12 cellular contexts compared by ENCODE assay signal in the genomic region with DNA sequence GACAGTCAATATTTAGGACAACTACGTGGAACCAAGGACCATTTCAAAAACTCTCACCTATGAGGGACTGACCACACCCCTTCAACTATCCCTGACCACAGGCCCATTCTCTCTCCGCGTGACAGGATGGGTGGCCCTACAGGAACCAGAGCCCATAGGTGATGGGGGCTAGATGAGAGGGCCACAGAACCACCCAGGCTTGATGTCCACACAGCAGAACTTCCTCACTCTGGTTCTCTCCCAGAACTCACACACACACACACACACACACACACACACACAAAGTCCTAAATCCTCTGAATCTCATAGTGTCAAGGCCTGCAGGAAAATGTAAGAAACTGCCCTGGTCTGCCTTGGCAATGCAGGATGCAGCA. TPM values are rescaled to one million over a fixed set of nuclear protein-coding genes. Genes with fewer than 3 reads are reported as not detected.
DNase-seq lines count a peak whose midpoint lies in the region; ATAC-seq and TF ChIP-seq lines count a peak whose summit lies in the region.
"Had no signal": no experiment of that assay in that cellular context is flagged by ENCODE, and none has a peak within 500 bp of the region (broad histone marks: within the 10 kb centered on the region; RNA-seq: fewer than 3 reads in every experiment).

No MANE protein-coding gene starts in this region.

- peak overlapping the region; percentile 72; the same call in 1 of the 2 replicates for H3K4me3 ChIP-seq in BJ (ENCODE audit: low read depth, low read length)
- peak overlapping the region; percentile 87 for H3K4me3 ChIP-seq in Loucy (ENCODE audit: low read length, poor library complexity, severe bottlenecking)
- H3K4me3 ChIP-seq in mammary epithelial cell (replicated peaks in 1 of 3; ENCODE audit: insufficient read depth in 1 of 3, low read depth in 2 of 3, low read length in 3 of 3): peak overlapping the region in 1 of 3 experiments; percentile 54
- H3K4me3 ChIP-seq in naive thymus-derived CD4-positive, alpha-beta T cell (ENCODE audit: low read length): peak overlapping the region; percentile 67

- no peak for ATAC-seq in naive thymus-derived CD4-positive, alpha-beta T cell
- ATAC-seq in HG03469 (IDR thresholded peaks at IDR 0.05; ENCODE audit: unreplicated experiment) (no peak), HG02852 (IDR thresholded peaks at IDR 0.05; ENCODE audit: unreplicated experiment) (no peak), GM21381 (IDR thresholded peaks at IDR 0.05; ENCODE audit: unreplicated experiment) (no peak)
- ATAC-seq: left lobe of liver had no signal

- H3K9me2 ChIP-seq in Loucy (replicated peaks; ENCODE audit: low read depth, low read length): no peaks in the 10 kb centered on the region

- H3K4me1 Mint-ChIP-seq in naive thymus-derived CD4-positive, alpha-beta T cell: peaks cover 27 to 73% (median 59%) of the 10 kb centered on the region in 7 donors

- CTCF ChIA-PET in BJ (lab: Yijun Ruan, JAX): interaction anchor here (1.2 to 6.5 kb wide), 3 partner anchors 12 to 99 kb away, joined by 3 to 63 read pairs (median 57); no protein-coding TSS in a partner anchor
- CTCF ChIA-PET in mammary epithelial cell (lab: Charles Lee; ENCODE audit: low non-redundant PET): interaction anchor here (0.6 to 0.7 kb wide), 2 partner anchors 130 to 625 kb away, joined by 3 read pairs; a partner anchor contains a TSS
- CTCF ChIA-PET in naive thymus-derived CD4-positive, alpha-beta T cell (lab: Charles Lee): interaction anchor here (0.7 to 6.6 kb wide), 4 partner anchors 24 to 168 kb away, joined by 3 to 43 read pairs (median 10); no protein-coding TSS in a partner anchor

- peaks cover 33% of the 10 kb centered on the region for H3K36me3 ChIP-seq in BJ (ENCODE audit: control insufficient read depth, insufficient read depth, low read length)
- peaks cover 8% of the 10 kb centered on the region; the same call in 1 of the 2 replicates for H3K36me3 ChIP-seq in Loucy (ENCODE audit: insufficient read depth, low read length)
- peaks cover 14% of the 10 kb centered on the region for H3K36me3 ChIP-seq in mammary epithelial cell (ENCODE audit: insufficient read depth, low read length)
- peaks cover 0 to 41% (median 12%) of the 10 kb centered on the region in 3 experiments for H3K36me3 ChIP-seq in naive thymus-derived CD4-positive, alpha-beta T cell (ENCODE audit: control insufficient read depth in 2 of 3, insufficient read depth in 3 of 3, low read length in 3 of 3)

- DNase-seq in BJ (ENCODE audit: low read depth): no peak
- no peak for DNase-seq in mammary epithelial cell
- DNase-seq in naive thymus-derived CD4-positive, alpha-beta T cell: no peak
- DNase-seq in COLO829 (ENCODE audit: low spot score): no peak
- DNase-seq: KG1 had no signal

- in situ Hi-C loops in mammary epithelial cell (cut with MboI; ENCODE audit: low sequenced_read_pairs in 2 of 2): no loop called here

- H3K27me3 Mint-ChIP-seq in naive thymus-derived CD4-positive, alpha-beta T cell: no peaks in the 10 kb centered on the region

- H3K9ac ChIP-seq in Loucy (ENCODE audit: low read depth, low read length, poor library complexity, severe bottlenecking): peak overlapping the region; percentile 91
- H3K9ac ChIP-seq in mammary epithelial cell (ENCODE audit: insufficient read depth, low read length): no peak overlapping the region

- H3K4me2 ChIP-seq in Loucy (ENCODE audit: low read depth, low read length, poor library complexity, severe bottlenecking) (peak overlapping the region; percentile 93), mammary epithelial cell (ENCODE audit: insufficient read depth, low read depth, low read length) (peak overlapping the region; percentile 75)

- no peak for TF ChIP-seq CTCF in BJ (IDR thresholded peaks at IDR 0.05; ENCODE audit: insufficient read depth, low read depth, low read length)
- no peak for TF ChIP-seq CTCF in Loucy (conservative IDR thresholded peaks at IDR 0.05; ENCODE audit: low read length)
- no peak for TF ChIP-seq CTCF in mammary epithelial cell (conservative IDR thresholded peaks at IDR 0.05 in 1 of 2, IDR thresholded peaks at IDR 0.05 in 1 of 2; ENCODE audit: extremely low read depth in 1 of 2, insufficient read depth in 1 of 2, low read depth in 1 of 2, low read length in 2 of 2)

- peak overlapping the region; percentile 22 to 92 (median 83) for H3K27ac Mint-ChIP-seq in naive thymus-derived CD4-positive, alpha-beta T cell

- POLR2A ChIA-PET in BJ (lab: Charles Lee): no interaction called here
- POLR2A ChIA-PET in naive thymus-derived CD4-positive, alpha-beta T cell (lab: Charles Lee): interaction anchor here (0.6 to 2.7 kb wide), 4 partner anchors 10 to 1068 kb away, joined by 3 to 15 read pairs (median 4); no protein-coding TSS in a partner anchor

- dilution Hi-C loops in mammary epithelial cell (cut with HindIII; ENCODE audit: low sequenced_read_pairs): no loop called here

- H3F3A ChIP-seq in Loucy (ENCODE audit: low read depth): peaks cover 2% of the 10 kb centered on the region; the same call in 1 of the 2 replicates

- peak overlapping the region; percentile 70 to 91 (median 82) for H3K4me3 Mint-ChIP-seq in naive thymus-derived CD4-positive, alpha-beta T cell

- peaks cover 0 to 11% (median 0%) of the 10 kb centered on the region in 5 donors for H3K36me3 Mint-ChIP-seq in naive thymus-derived CD4-positive, alpha-beta T cell

- BruUV-seq in mammary epithelial cell (replicated peaks; lab: Mats Ljungman, UMichigan): no TSS peak

- H4K20me1 ChIP-seq in Loucy (ENCODE audit: insufficient read depth, low read length, poor library complexity, severe bottlenecking) (peaks cover 24% of the 10 kb centered on the region), mammary epithelial cell (ENCODE audit: insufficient read depth, low read length) (no peaks in the 10 kb centered on the region)

- H3K27me3 ChIP-seq in BJ (ENCODE audit: control insufficient read depth, insufficient read depth, low read length) (no peaks in the 10 kb centered on the region), Loucy (ENCODE audit: insufficient read depth, low read length, poor library complexity, severe bottlenecking) (no peaks in the 10 kb centered on the region), mammary epithelial cell (ENCODE audit: insufficient read depth, low read length) (no peaks in the 10 kb centered on the region)
- H3K27me3 ChIP-seq in naive thymus-derived CD4-positive, alpha-beta T cell (ENCODE audit: control insufficient read depth in 2 of 2, insufficient read depth in 2 of 2, low read length in 2 of 2): no peaks in the 10 kb centered on the region
- H3K27me3 ChIP-seq: ascending aorta had no signal

- H2AFZ ChIP-seq in Loucy (ENCODE audit: low read length) (no peak overlapping the region), mammary epithelial cell (ENCODE audit: low read depth, low read length) (peak overlapping the region; percentile 65)

- intact Hi-C loops in mammary epithelial cell (cut with micrococcal nuclease): loop anchor here (2.0 to 5.0 kb wide), 2 partner anchors 44 to 407 kb away; no protein-coding TSS in a partner anchor
- intact Hi-C loops in naive thymus-derived CD4-positive, alpha-beta T cell (cut with micrococcal nuclease): loop anchor here in 1 of 2 donors (1.0 to 5.0 kb wide), 3 partner anchors 191 to 407 kb away; no protein-coding TSS in a partner anchor

- peaks cover 42% of the 10 kb centered on the region; the same call in 1 of the 2 replicates for H3K79me2 ChIP-seq in Loucy (ENCODE audit: insufficient read depth, low read length)
- peaks cover 32% of the 10 kb centered on the region for H3K79me2 ChIP-seq in mammary epithelial cell (ENCODE audit: insufficient read depth, low read length)

- H3K4me1 ChIP-seq in Loucy (ENCODE audit: insufficient read depth, low read length, poor library complexity, severe bottlenecking) (peaks cover 52% of the 10 kb centered on the region), mammary epithelial cell (ENCODE audit: insufficient read depth, low read length) (peaks cover 35% of the 10 kb centered on the region)
- peaks cover 51 to 55% of the 10 kb centered on the region in 2 donors for H3K4me1 ChIP-seq in naive thymus-derived CD4-positive, alpha-beta T cell (ENCODE audit: control insufficient read depth in 2 of 2, insufficient read depth in 2 of 2, low read length in 2 of 2)

- WGBS in mammary epithelial cell (ENCODE audit: low coverage, missing lambda C conversion rate): 72% methylated on average over 3 of the region's 3 CpGs

- no peaks in the 10 kb centered on the region for H3K9me3 Mint-ChIP-seq in naive thymus-derived CD4-positive, alpha-beta T cell

- H3K27ac ChIP-seq in mammary epithelial cell (ENCODE audit: insufficient read depth, low read depth, low read length): no peak overlapping the region
- H3K27ac ChIP-seq in naive thymus-derived CD4-positive, alpha-beta T cell (ENCODE audit: low read depth, low read length): peak overlapping the region; percentile 85

- H3K9me3 ChIP-seq in Loucy (ENCODE audit: insufficient read depth, low read depth, low read length) (no peaks in the 10 kb centered on the region), mammary epithelial cell (replicated peaks; ENCODE audit: insufficient read depth, low read length) (no peaks in the 10 kb centered on the region)
- H3K9me3 ChIP-seq in naive thymus-derived CD4-positive, alpha-beta T cell (ENCODE audit: control insufficient read depth in 2 of 3, low read length in 3 of 3): no peaks in the 10 kb centered on the region
- H3K9me3 ChIP-seq: ascending aorta had no signal

RNA-seq across cellular contexts. Expression of a gene that starts 1.5 kb away (rescaled TPM):
- polyA plus RNA-seq in BJ (2011; rRNA removed): 4.9 and 5.8 TPM in 2 replicates
- polyA minus RNA-seq in BJ (2011; rRNA and poly(A)+ RNA removed): 4.7 and 5.1 TPM in 2 replicates
- 10 to 100 TPM in 1 of 2 donors, 1 to 10 TPM in 1; 7.2 to 13.1 TPM for total RNA-seq in mammary epithelial cell
- 5.2 TPM for polyA plus RNA-seq in mammary epithelial cell
- 28.0 TPM for polyA minus RNA-seq in mammary epithelial cell
- total RNA-seq in naive thymus-derived CD4-positive, alpha-beta T cell: 10 to 100 TPM; 11.2 to 20.8 (median 17.3) TPM
- polyA plus RNA-seq in naive thymus-derived CD4-positive, alpha-beta T cell: 10 to 100 TPM in 1 of 2 donors, 1 to 10 TPM in 1; 4.4 to 11.8 TPM

RNA-seq across cellular contexts. Expression of a gene that starts 2.2 kb away (rescaled TPM):
- 48.7 and 86.2 TPM in 2 replicates for polyA plus RNA-seq in BJ (2011; rRNA removed)
- polyA minus RNA-seq in BJ (2011; rRNA and poly(A)+ RNA removed): 45.0 and 49.4 TPM in 2 replicates
- 10 to 100 TPM; 36.2 to 61.1 TPM for total RNA-seq in mammary epithelial cell
- 66.0 TPM for polyA plus RNA-seq in mammary epithelial cell
- 105 TPM for polyA minus RNA-seq in mammary epithelial cell
- 10 to 100 TPM; 28.7 to 50.8 (median 28.9) TPM for total RNA-seq in naive thymus-derived CD4-positive, alpha-beta T cell
- 10 to 100 TPM; 26.8 to 37.6 TPM for polyA plus RNA-seq in naive thymus-derived CD4-positive, alpha-beta T cell

RNA-seq across cellular contexts. Expression of a gene that starts 26.6 kb away (rescaled TPM):
- polyA plus RNA-seq in BJ (2011; rRNA removed): 0.71 and 1.1 TPM in 2 replicates
- 0.67 and 2.0 TPM in 2 replicates for polyA minus RNA-seq in BJ (2011; rRNA and poly(A)+ RNA removed)
- 10 to 100 TPM in 1 of 2 donors, 1 to 10 TPM in 1; 7.4 to 17.3 TPM for total RNA-seq in mammary epithelial cell
- 3.9 TPM for polyA plus RNA-seq in mammary epithelial cell
- 4.1 TPM for polyA minus RNA-seq in mammary epithelial cell
- total RNA-seq in naive thymus-derived CD4-positive, alpha-beta T cell: under 1 TPM; 0.20 to 0.85 (median 0.69) TPM
- under 1 TPM in 1 of 2 donors, not detected in 1; 0.06 TPM for polyA plus RNA-seq in naive thymus-derived CD4-positive, alpha-beta T cell

RNA-seq across cellular contexts. Expression of a gene that starts 28.1 kb away (rescaled TPM):
- not detected in 2 replicates for polyA plus RNA-seq in BJ (2011; rRNA removed)
- polyA minus RNA-seq in BJ (2011; rRNA and poly(A)+ RNA removed): not detected in 2 replicates
- total RNA-seq in mammary epithelial cell: under 1 TPM in 1 of 2 donors, not detected in 1; 0.17 TPM
- polyA plus RNA-seq in mammary epithelial cell: 0.18 TPM
- 0.62 TPM for polyA minus RNA-seq in mammary epithelial cell
- not detected for total RNA-seq in naive thymus-derived CD4-positive, alpha-beta T cell
- polyA plus RNA-seq in naive thymus-derived CD4-positive, alpha-beta T cell: not detected
- total RNA-seq: ascending aorta, left lobe of liver, SK-MEL-5 had no signal
